Comparison of ENCODE assay signal across 14 cellular contexts in genomic region chr5:103031607-103032006, GRCh38.
DNase-seq lines count a peak whose midpoint lies in the region; ATAC-seq and TF ChIP-seq lines count a peak whose summit lies in the region.
"Had no signal": no experiment of that assay in that cellular context is flagged by ENCODE, and none has a peak within 500 bp of the region (broad histone marks: within the 10 kb centered on the region; RNA-seq: fewer than 3 reads in every experiment).

No MANE protein-coding gene starts in this region.

- no peak overlapping the region for H3K9ac ChIP-seq in MM.1S (ENCODE audit: low read length)

- H3K36me3 ChIP-seq in cardiac muscle cell = peaks cover 24% of the 10 kb centered on the region
- H3K36me3 ChIP-seq in MM.1S (replicated peaks; ENCODE audit: insufficient read depth, low read length) = no peaks in the 10 kb centered on the region

- intact Hi-C loops in left ventricle myocardium superior (cut with micrococcal nuclease) (no loop called here), right cardiac atrium (cut with DNase I) (loop anchor here in 1 of 4 donors (10.0 kb wide), 1 partner anchor 447 kb away; no protein-coding TSS in a partner anchor)

- H3K27ac ChIP-seq in cardiac muscle cell (no peak overlapping the region), MM.1S (ENCODE audit: low read length) (no peak overlapping the region), right cardiac atrium (ENCODE audit: low read length) (no peak overlapping the region)
- H3K27ac ChIP-seq: ascending aorta had no signal

- no peaks in the 10 kb centered on the region for H4K20me1 ChIP-seq in MM.1S (ENCODE audit: insufficient read depth, low read length)

- peaks cover 16% of the 10 kb centered on the region for H3K36me3 Mint-ChIP-seq in type B pancreatic cell

- no peak overlapping the region for H3K4me3 Mint-ChIP-seq in type B pancreatic cell
- H3K4me3 Mint-ChIP-seq: CD4-positive, CD25-positive, alpha-beta regulatory T cell; naive thymus-derived CD8-positive, alpha-beta T cell had no signal

- H3K9me3 ChIP-seq in cardiac muscle cell (ENCODE audit: low read depth) (no peaks in the 10 kb centered on the region), MM.1S (replicated peaks; ENCODE audit: insufficient read depth, low read length) (no peaks in the 10 kb centered on the region), right cardiac atrium (ENCODE audit: control insufficient read depth, low read length) (no peaks in the 10 kb centered on the region)
- H3K9me3 ChIP-seq: ascending aorta had no signal

- TF ChIP-seq CTCF in cardiac muscle cell (IDR thresholded peaks at IDR 0.05; ENCODE audit: low read depth, low read length) (peak; percentile 42), MM.1S (IDR thresholded peaks at IDR 0.05; ENCODE audit: low read length) (peak; percentile 29), epithelial cell of proximal tubule (conservative IDR thresholded peaks at IDR 0.05; ENCODE audit: low read depth, low read length) (peak; percentile 56), type B pancreatic cell (conservative IDR thresholded peaks at IDR 0.05) (peak; percentile 55)

- no peak for ATAC-seq in left ventricle myocardium superior
- ATAC-seq in GM18858 (IDR thresholded peaks at IDR 0.05; ENCODE audit: unreplicated experiment) = no peak
- ATAC-seq in right cardiac atrium = no peak
- ATAC-seq: naive thymus-derived CD8-positive, alpha-beta T cell had no signal

- no peaks in the 10 kb centered on the region for H3F3A ChIP-seq in MM.1S (ENCODE audit: insufficient read depth, low read length)

- no peaks in the 10 kb centered on the region for H3K27me3 ChIP-seq in cardiac muscle cell
- no peaks in the 10 kb centered on the region for H3K27me3 ChIP-seq in MM.1S (replicated peaks; ENCODE audit: insufficient read depth, low read length)
- no peaks in the 10 kb centered on the region for H3K27me3 ChIP-seq in right cardiac atrium (ENCODE audit: control insufficient read depth, insufficient read depth)
- H3K27me3 ChIP-seq: ascending aorta had no signal

- H3K79me2 ChIP-seq in MM.1S (ENCODE audit: low read length) = no peaks in the 10 kb centered on the region

- DNase-seq in cardiac muscle cell (ENCODE audit: low read depth in 1 of 2, low spot score in 1 of 2) (peak in 1 of 2 donors; percentile 11), left ventricle myocardium superior (no peak), MM.1S (no peak), epithelial cell of proximal tubule (ENCODE audit: low read depth) (no peak), type B pancreatic cell (ENCODE audit: extremely low spot score, unreplicated experiment) (no peak), NCI-H748 treated with DMSO at 0.1 percent for 48 hours (lab: John Stamatoyannopoulos, UW) (no peak), right cardiac atrium (no peak)
- DNase-seq: activated CD8-positive, alpha-beta memory T cell treated with anti-CD3 and anti-CD28 coated beads for 24 hours; CD4-positive, CD25-positive, alpha-beta regulatory T cell; naive thymus-derived CD8-positive, alpha-beta T cell; NCI-H1105; RPMI8226 had no signal

- no peaks in the 10 kb centered on the region for H3K4me1 ChIP-seq in cardiac muscle cell (ENCODE audit: low read depth)
- H3K4me1 ChIP-seq in MM.1S (ENCODE audit: low read length) = no peaks in the 10 kb centered on the region
- H3K4me1 ChIP-seq in right cardiac atrium (ENCODE audit: control insufficient read depth, insufficient read depth, low read length) = no peaks in the 10 kb centered on the region

- H3K27ac Mint-ChIP-seq in type B pancreatic cell = no peak overlapping the region
- H3K27ac Mint-ChIP-seq: CD4-positive, CD25-positive, alpha-beta regulatory T cell had no signal

- H3K4me2 ChIP-seq in MM.1S (ENCODE audit: low read depth, low read length) = no peak overlapping the region

- no peaks in the 10 kb centered on the region for H3K9me3 Mint-ChIP-seq in type B pancreatic cell
- H3K9me3 Mint-ChIP-seq: CD4-positive, CD25-positive, alpha-beta regulatory T cell; naive thymus-derived CD8-positive, alpha-beta T cell had no signal

- H3K4me1 Mint-ChIP-seq in type B pancreatic cell (ENCODE audit: unreplicated experiment) = no peaks in the 10 kb centered on the region
- H3K4me1 Mint-ChIP-seq: CD4-positive, CD25-positive, alpha-beta regulatory T cell; naive thymus-derived CD8-positive, alpha-beta T cell had no signal

- no peaks in the 10 kb centered on the region for H3K27me3 Mint-ChIP-seq in type B pancreatic cell
- H3K27me3 Mint-ChIP-seq: CD4-positive, CD25-positive, alpha-beta regulatory T cell had no signal

- H3K4me3 ChIP-seq in cardiac muscle cell (no peak overlapping the region), MM.1S (ENCODE audit: low read length) (no peak overlapping the region), epithelial cell of proximal tubule (ENCODE audit: low read depth, low read length) (no peak overlapping the region), right cardiac atrium (ENCODE audit: low read length) (no peak overlapping the region)
- H3K4me3 ChIP-seq: ascending aorta had no signal

- H2AFZ ChIP-seq in MM.1S (ENCODE audit: low read length) = no peak overlapping the region

- no peaks in the 10 kb centered on the region for H3K9me2 ChIP-seq in MM.1S (replicated peaks; ENCODE audit: insufficient read depth, low read length)
